8 cellular contexts compared by ENCODE assay signal in the genomic region with DNA sequence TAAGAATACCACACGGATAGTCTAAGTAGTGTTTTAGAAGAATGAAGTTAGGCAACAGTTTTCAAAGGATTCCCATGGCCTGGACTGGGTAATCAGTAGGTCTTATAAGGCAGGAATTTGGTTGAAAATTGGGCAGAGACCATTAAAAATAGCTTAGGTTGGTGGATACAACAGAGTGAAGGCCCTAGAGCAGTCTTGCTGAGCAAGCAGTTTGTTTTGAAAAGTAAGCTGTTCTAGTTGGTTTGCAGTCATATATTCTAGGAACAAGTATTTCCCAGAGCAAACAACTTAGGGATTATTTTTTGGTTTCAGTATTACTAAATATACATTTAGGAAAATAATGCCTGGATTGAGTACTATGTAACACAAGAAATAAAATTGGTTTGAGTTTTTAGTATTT.
"Had no signal": no experiment of that assay in that cellular context is flagged by ENCODE, and none has a peak within 500 bp of the region (broad histone marks: within the 10 kb centered on the region; RNA-seq: fewer than 3 reads in every experiment).

No MANE protein-coding gene starts in this region.

- H3K4me3 ChIP-seq: GM12878 had no signal

- FAIRE-seq: G401.6, GM12878, GM12891, GM12892, GM18507, GM19239 had no signal

- DNase-seq: GDM1, GF-D8 had no signal

- ATAC-seq: GM12878 had no signal
